In the genomic region with DNA sequence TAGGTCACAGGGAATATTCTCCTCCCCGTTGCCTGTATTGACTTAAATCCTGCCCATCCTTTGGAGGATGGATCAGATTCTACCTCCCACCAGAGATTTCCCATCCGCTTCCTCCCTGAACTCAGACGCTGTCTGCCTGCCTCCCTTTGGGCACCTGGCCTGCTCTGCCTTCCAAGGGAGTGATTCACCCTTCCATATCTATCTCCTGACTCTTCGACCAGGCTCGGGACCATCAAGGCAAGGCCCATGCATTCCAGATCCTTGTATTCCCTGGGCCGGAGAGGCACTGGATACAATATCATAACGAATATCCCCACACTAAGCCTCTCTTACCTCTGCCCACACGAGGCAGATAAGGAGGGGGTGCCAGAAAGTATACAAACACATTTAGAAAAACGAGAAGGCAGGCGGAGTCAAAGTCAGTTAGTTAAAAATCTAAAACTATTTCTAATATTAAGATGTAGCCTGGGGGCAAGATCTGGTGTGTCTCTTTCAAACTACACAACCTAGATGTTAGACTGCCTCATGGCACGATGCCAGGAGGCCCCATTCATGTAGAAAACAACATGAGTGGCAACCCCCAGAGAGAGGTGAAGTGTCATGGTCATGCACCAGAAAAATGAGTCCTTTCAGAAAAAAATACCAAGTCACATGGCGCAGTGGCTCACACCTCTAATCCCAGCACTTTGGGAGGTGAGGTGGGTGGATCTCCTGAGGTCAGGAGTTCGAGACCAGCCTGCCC, we compare ENCODE assay signal across 15 cellular contexts. TPM values are rescaled to one million over a fixed set of nuclear protein-coding genes. Genes with fewer than 3 reads are reported as not detected.
A peak's percentile ranks its signal among the peaks of the same experiment; 100 is the strongest.
DNase-seq lines count a peak whose midpoint lies in the region; ATAC-seq, FAIRE-seq and TF ChIP-seq lines count a peak whose summit lies in the region.
"Had no signal": no experiment of that assay in that cellular context is flagged by ENCODE, and none has a peak within 500 bp of the region (broad histone marks: within the 10 kb centered on the region; RNA-seq: fewer than 3 reads in every experiment).

No MANE protein-coding gene starts in this region.

- POLR2A ChIA-PET in K562 (lab: Yijun Ruan, JAX), result no interaction called here

- H3K9ac ChIP-seq in K562 (ENCODE audit: insufficient read depth in 1 of 2, low read depth in 2 of 2, low read length in 2 of 2), result no peak overlapping the region
- H3K9ac ChIP-seq: neural progenitor cell had no signal

- no peak for TF ChIP-seq CTCF in K562 (IDR thresholded peaks at IDR 0.05 in 2 of 3, conservative IDR thresholded peaks at IDR 0.05 in 1 of 3; ENCODE audit: insufficient read depth in 2 of 3, low read depth in 1 of 3, low read length in 3 of 3)

- WGBS in K562 (ENCODE audit: insufficient coverage, low coverage, missing lambda C conversion rate), result 65% methylated on average over 8 of the region's 13 CpGs

- no peaks in the 10 kb centered on the region for H3K9me3 ChIP-seq in K562 (replicated peaks; ENCODE audit: control insufficient read depth, insufficient read depth, low read depth, low read length)

- no peak overlapping the region for H3K27ac ChIP-seq in K562 (ENCODE audit: extremely low read depth, low read depth, low read length)
- peak overlapping the region; percentile 86 for H3K27ac ChIP-seq in substantia nigra (ENCODE audit: low read depth, low read length, poor library complexity, severe bottlenecking)
- H3K27ac ChIP-seq: cardiac muscle cell, neural progenitor cell had no signal

- CTCF ChIA-PET in K562 (lab: Yijun Ruan, JAX; ENCODE audit: low intra/inter-chr PET ratio), result interaction anchor here (2.8 kb wide), 1 partner anchor 247 kb away, joined by 12 read pairs; no protein-coding TSS in a partner anchor

- no peak for TF ChIP-seq EP300 in K562 (IDR thresholded peaks at IDR 0.05; ENCODE audit: low read length)

- FAIRE-seq in K562 (lab: Jason Lieb, UNC), result no peak
- FAIRE-seq: endometrium, GM12892 had no signal

- BruUV-seq in K562 (replicated peaks; lab: Mats Ljungman, UMichigan), result no TSS peak

- DNase-seq in EL (peak; percentile 74), K562 (ENCODE audit: extremely low read depth in 1 of 4, low spot score in 3 of 4) (no peak), kidney tubule cell (ENCODE audit: low spot score) (peak; percentile 53), substantia nigra (lab: John Stamatoyannopoulos, UW) (no peak), hepatic stellate cell (ENCODE audit: low spot score) (no peak), SKM-1 (lab: John Stamatoyannopoulos, UW; ENCODE audit: unreplicated experiment) (no peak)
- DNase-seq: activated B cell treated with CpG ODN at 0.5 μM for 24 hours; activated naive CD4-positive, alpha-beta T cell treated with anti-CD3 and anti-CD28 coated beads, Interleukin-2, amount 50 U/mL, for 16 hours; C1 segment of cervical spinal cord had no signal

- intact Hi-C loops in K562 (cut with micrococcal nuclease), result no loop called here

- H3K27me3 ChIP-seq in K562 (ENCODE audit: control insufficient read depth in 2 of 2, insufficient read depth in 2 of 2, low read length in 2 of 2), result no peaks in the 10 kb centered on the region
- H3K27me3 ChIP-seq: cardiac muscle cell had no signal

- ATAC-seq in K562 (no peak), GM18502 (IDR thresholded peaks at IDR 0.05; ENCODE audit: poor library complexity, unreplicated experiment) (no peak), GM21515 (IDR thresholded peaks at IDR 0.05; ENCODE audit: unreplicated experiment) (no peak)

- H3K4me1 ChIP-seq in K562 (replicated peaks in 1 of 2; ENCODE audit: control insufficient read depth in 2 of 2, insufficient read depth in 2 of 2, low read length in 2 of 2), result peaks cover 12 to 20% of the 10 kb centered on the region in 2 experiments
- H3K4me1 ChIP-seq: neural progenitor cell had no signal

- TF ChIP-seq RAD21 in K562 (CRISPR knock-in tag; conservative IDR thresholded peaks at IDR 0.05 in 1 of 2, IDR thresholded peaks at IDR 0.05 in 1 of 2), result no peak

- no peak overlapping the region for H3K4me2 ChIP-seq in K562 (ENCODE audit: insufficient read depth, low read length)
- H3K4me2 ChIP-seq: neural progenitor cell had no signal

- no peak overlapping the region for H2AFZ ChIP-seq in K562 (ENCODE audit: low read depth, low read length)
- H2AFZ ChIP-seq: neural progenitor cell had no signal

- TF ChIP-seq POLR2A in K562 (conservative IDR thresholded peaks at IDR 0.05), result no peak

- no peak overlapping the region for H3K4me3 ChIP-seq in K562
- H3K4me3 ChIP-seq: cardiac muscle cell, neural progenitor cell had no signal

- H3K79me2 ChIP-seq in K562 (ENCODE audit: control insufficient read depth, insufficient read depth, low read length), result peaks cover 4% of the 10 kb centered on the region; the same call in 2 of the 3 replicates

- H3K9me1 ChIP-seq in K562 (ENCODE audit: control insufficient read depth, insufficient read depth, low read length), result no peaks in the 10 kb centered on the region

- H3K36me3 ChIP-seq in K562 (ENCODE audit: control insufficient read depth, insufficient read depth, low read length), result peaks cover 36% of the 10 kb centered on the region; the same call in 2 of the 3 replicates
- H3K36me3 ChIP-seq: cardiac muscle cell, neural progenitor cell had no signal

- in situ Hi-C loops in K562 (cut with MboI), result loop anchor here (5.0 to 25.0 kb wide), 2 partner anchors 246 to 706 kb away; no protein-coding TSS in a partner anchor

- no peaks in the 10 kb centered on the region for H4K20me1 ChIP-seq in K562 (replicated peaks; ENCODE audit: control insufficient read depth, insufficient read depth, low read length)

TF ChIP-seq in K562, 482 proteins besides CTCF, POLR2A, EP300 and RAD21:
- TF ChIP-seq TAF7 (tag; IDR thresholded peaks at IDR 0.05) (no peak), NFIC (IDR thresholded peaks at IDR 0.05) (peak; percentile 37; the same call in 1 of the 2 replicates)

RNA-seq across cellular contexts. Expression of a gene that starts 9.2 kb away (rescaled TPM):
- total RNA-seq in K562 (2011; cell fraction: chromatin; rRNA removed; ENCODE audit: low replicate concordance), result 25.4 and 26.0 TPM in 2 replicates
- 30.4 and 30.5 TPM in 2 replicates for total RNA-seq in K562 (2011; cell fraction: nucleolus; rRNA removed)
- total RNA-seq in K562 (2011; cell fraction: nucleoplasm; rRNA removed), result 33.2 and 46.4 TPM in 2 replicates
- total RNA-seq in K562 (2014; rRNA removed) (12.6 and 17.9 TPM in 2 replicates), K562 (2014; rRNA removed; fragmentation: Illumina TruSeq; extraction: Trizol) (22.5 and 25.2 TPM in 2 replicates), K562 (2015; rRNA removed; fragmentation: Illumina TruSeq; extraction: Trizol) (28.7 and 29.1 TPM in 2 replicates), K562 (2021) (25.8 and 26.1 TPM in 2 replicates)
- polyA plus RNA-seq in K562 (2011; rRNA removed) (24.8 and 29.8 TPM in 2 replicates), K562 (2014; fragmentation: Illumina TruSeq; extraction: Trizol) (38.4 and 45.2 TPM in 2 replicates), K562 (2014; fragmentation: Nextera tagmentation; extraction: Ambion mirVana) (10 to 100 TPM; 54.4 to 62.3 TPM), K562 (2014; rRNA removed) (22.6 and 27.4 TPM in 2 replicates)
- 33.2 and 43.8 TPM in 2 replicates for polyA plus RNA-seq in K562 (2011; cell fraction: cytosol; rRNA removed)
- 11.7 and 16.0 TPM in 2 replicates for polyA plus RNA-seq in K562 (2011; cell fraction: nucleus; rRNA removed)
- 35.9 and 60.1 TPM in 2 replicates for polyA plus RNA-seq in K562 (2012)
- 44.8 and 48.5 TPM in 2 replicates for polyA minus RNA-seq in K562 (2011; rRNA and poly(A)+ RNA removed)
- 17.1 and 33.0 TPM in 2 replicates for polyA minus RNA-seq in K562 (2011; cell fraction: cytosol; rRNA and poly(A)+ RNA removed)
- polyA minus RNA-seq in K562 (2011; cell fraction: nucleus; rRNA and poly(A)+ RNA removed), result 6.5 and 15.4 TPM in 2 replicates
- total RNA-seq: activated B cell treated with CpG ODN at 0.5 μM for 24 hours had no signal

Comparison
In these comparisons a context has a peak if more than half of its experiments do, and no peak if none do; other contexts are left out.
1. DNase-seq: peak in EL (single experiment) and kidney tubule cell (single experiment); none in K562 (0 of 4), substantia nigra (0 of 49), hepatic stellate cell (single experiment) and SKM-1 (single experiment).